In genomic region chr1:26320896-26321295, GRCh38 we compare ENCODE assay signal across 9 cellular contexts. TPM values are rescaled to one million over a fixed set of nuclear protein-coding genes. Genes with fewer than 3 reads are reported as not detected.
DNase-seq lines count a peak whose midpoint lies in the region; ATAC-seq and TF ChIP-seq lines count a peak whose summit lies in the region.
"Had no signal": no experiment of that assay in that cellular context is flagged by ENCODE, and none has a peak within 500 bp of the region (broad histone marks: within the 10 kb centered on the region; RNA-seq: fewer than 3 reads in every experiment).

No MANE protein-coding gene starts in this region.

- peak overlapping the region; percentile 52; the same call in 1 of the 2 replicates for H3K4me2 ChIP-seq in DND-41 (ENCODE audit: insufficient read depth, low read length)
- H3K4me2 ChIP-seq in KMS-11 = peak overlapping the region; percentile 24; the same call in 1 of the 2 replicates

- H3K4me3 ChIP-seq in DND-41 (ENCODE audit: low read depth in 1 of 2, low read length in 2 of 2) (no peak overlapping the region), KMS-11 (IDR thresholded peaks at IDR 0.05; ENCODE audit: insufficient read depth, low read depth, low read length) (no peak overlapping the region)
- H3K4me3 ChIP-seq: vagina had no signal

- peak overlapping the region; percentile 56 to 58 for H3K27ac Mint-ChIP-seq in activated naive CD4-positive, alpha-beta T cell treated with anti-CD3 and anti-CD28 coated beads, Interleukin-2, amount 50 U/mL, for 72 hours

- H3K79me2 ChIP-seq in DND-41 (ENCODE audit: insufficient read depth, low read length) (no peaks in the 10 kb centered on the region), KMS-11 (ENCODE audit: insufficient read depth, low read depth) (no peaks in the 10 kb centered on the region)

- no peak overlapping the region; the same call in 1 of the 2 replicates for H3K27ac ChIP-seq in DND-41 (ENCODE audit: low read length)
- H3K27ac ChIP-seq in KMS-11 = no peak overlapping the region
- H3K27ac ChIP-seq: vagina, VCaP had no signal

- H2AFZ ChIP-seq in DND-41 (ENCODE audit: low read depth, low read length) = 0 out of 2 replicates have a peak overlapping the region, but pooled peaks have one; percentile 71
- H2AFZ ChIP-seq in KMS-11 (ENCODE audit: low read depth) = peak overlapping the region; percentile 81; the same call in 1 of the 2 replicates

- H3K27me3 ChIP-seq in DND-41 (ENCODE audit: insufficient read depth, low read length, poor library complexity) (no peaks in the 10 kb centered on the region), KMS-11 (ENCODE audit: insufficient read depth, low read depth) (no peaks in the 10 kb centered on the region)
- H3K27me3 ChIP-seq: vagina had no signal

- H3K9ac ChIP-seq in DND-41 (ENCODE audit: low read depth, low read length) = peak overlapping the region; percentile 17; the same call in 1 of the 2 replicates
- H3K9ac ChIP-seq in KMS-11 = no peak overlapping the region

- DNase-seq in DND-41 (no peak), omental fat pad (ENCODE audit: low spot score) (no peak), NCI-H2107 (lab: John Stamatoyannopoulos, UW) (no peak)
- no peak for DNase-seq in activated naive CD4-positive, alpha-beta T cell treated with anti-CD3 and anti-CD28 coated beads, Interleukin-2, amount 50 U/mL, for 72 hours (ENCODE audit: low spot score in 2 of 2)

- TF ChIP-seq CTCF in DND-41 (IDR thresholded peaks at IDR 0.05; ENCODE audit: borderline replicate concordance, extremely low read depth, low read length, poor library complexity, severe bottlenecking) (no peak), KMS-11 (conservative IDR thresholded peaks at IDR 0.05; ENCODE audit: low read depth, low read length) (no peak), omental fat pad (IDR thresholded peaks at IDR 0.05) (no peak)

- ATAC-seq in DND-41 (ENCODE audit: insufficient read depth, low read depth) (no peak), omental fat pad (ENCODE audit: low FRiP score) (peak; percentile 29), GM21360 (IDR thresholded peaks at IDR 0.05; ENCODE audit: unreplicated experiment) (no peak), HG02970 (IDR thresholded peaks at IDR 0.05; ENCODE audit: low FRiP score, unreplicated experiment) (no peak)
- ATAC-seq in activated naive CD4-positive, alpha-beta T cell treated with anti-CD3 and anti-CD28 coated beads, Interleukin-2, amount 50 U/mL, for 72 hours = peak in 1 of 2 donors; percentile 34

- no peaks in the 10 kb centered on the region for H3K9me3 ChIP-seq in DND-41 (ENCODE audit: insufficient read depth, low read length, severe bottlenecking)
- H3K9me3 ChIP-seq: vagina had no signal

- no peaks in the 10 kb centered on the region for H3K9me3 Mint-ChIP-seq in activated naive CD4-positive, alpha-beta T cell treated with anti-CD3 and anti-CD28 coated beads, Interleukin-2, amount 50 U/mL, for 72 hours

- H3K36me3 ChIP-seq in DND-41 (ENCODE audit: insufficient read depth, low read length) (no peaks in the 10 kb centered on the region), KMS-11 (ENCODE audit: insufficient read depth) (no peaks in the 10 kb centered on the region)
- H3K36me3 ChIP-seq: vagina had no signal

- no peaks in the 10 kb centered on the region for H4K20me1 ChIP-seq in DND-41 (ENCODE audit: insufficient read depth, low read length)
- no peaks in the 10 kb centered on the region for H4K20me1 ChIP-seq in KMS-11 (ENCODE audit: insufficient read depth)

- H3K36me3 Mint-ChIP-seq in activated naive CD4-positive, alpha-beta T cell treated with anti-CD3 and anti-CD28 coated beads, Interleukin-2, amount 50 U/mL, for 72 hours = peaks cover 27 to 36% of the 10 kb centered on the region in 2 donors

- H3K4me1 ChIP-seq in DND-41 (ENCODE audit: insufficient read depth, low read length) = peaks cover 14% of the 10 kb centered on the region
- H3K4me1 ChIP-seq in KMS-11 (ENCODE audit: low read depth, poor library complexity, severe bottlenecking) = peaks cover 4% of the 10 kb centered on the region

RNA-seq across cellular contexts. Expression of gene CD52, which starts 3.1 kb away (rescaled TPM):
- total RNA-seq in activated naive CD4-positive, alpha-beta T cell treated with anti-CD3 and anti-CD28 coated beads, Interleukin-2, amount 50 U/mL, for 72 hours = 100 to 1,000 TPM; 343 to 698 TPM
- total RNA-seq in omental fat pad = 100 to 1,000 TPM in 1 of 4 donors, 10 to 100 TPM in 1, 1 to 10 TPM in 1, not detected in 1; 4.3 to 227 (median 13.2) TPM

RNA-seq across cellular contexts. Expression of gene UBXN11, which starts 14.5 kb away (rescaled TPM):
- total RNA-seq in activated naive CD4-positive, alpha-beta T cell treated with anti-CD3 and anti-CD28 coated beads, Interleukin-2, amount 50 U/mL, for 72 hours = 10 to 100 TPM; 21.0 to 25.8 TPM
- total RNA-seq in omental fat pad = 10 to 100 TPM; 12.2 to 23.8 (median 17.7) TPM

RNA-seq across cellular contexts. Expression of gene CRYBG2, which starts 33.0 kb away (rescaled TPM):
- total RNA-seq in activated naive CD4-positive, alpha-beta T cell treated with anti-CD3 and anti-CD28 coated beads, Interleukin-2, amount 50 U/mL, for 72 hours = 1 to 10 TPM; 1.0 to 6.0 TPM
- total RNA-seq in omental fat pad = not detected

RNA-seq across cellular contexts. Expression of gene SH3BGRL3, which starts 41.0 kb away (rescaled TPM):
- total RNA-seq in activated naive CD4-positive, alpha-beta T cell treated with anti-CD3 and anti-CD28 coated beads, Interleukin-2, amount 50 U/mL, for 72 hours = 100 to 1,000 TPM; 261 to 364 TPM
- 100 to 1,000 TPM in 1 of 4 donors, 10 to 100 TPM in 3; 42.4 to 124 (median 82.4) TPM for total RNA-seq in omental fat pad

RNA-seq across cellular contexts. Expression of gene ZNF683, which starts 51.7 kb away (rescaled TPM):
- not detected for total RNA-seq in activated naive CD4-positive, alpha-beta T cell treated with anti-CD3 and anti-CD28 coated beads, Interleukin-2, amount 50 U/mL, for 72 hours
- total RNA-seq in omental fat pad = not detected
- total RNA-seq: vagina had no signal
